Comparison of ENCODE assay signal across 1 cellular context in the genomic region with DNA sequence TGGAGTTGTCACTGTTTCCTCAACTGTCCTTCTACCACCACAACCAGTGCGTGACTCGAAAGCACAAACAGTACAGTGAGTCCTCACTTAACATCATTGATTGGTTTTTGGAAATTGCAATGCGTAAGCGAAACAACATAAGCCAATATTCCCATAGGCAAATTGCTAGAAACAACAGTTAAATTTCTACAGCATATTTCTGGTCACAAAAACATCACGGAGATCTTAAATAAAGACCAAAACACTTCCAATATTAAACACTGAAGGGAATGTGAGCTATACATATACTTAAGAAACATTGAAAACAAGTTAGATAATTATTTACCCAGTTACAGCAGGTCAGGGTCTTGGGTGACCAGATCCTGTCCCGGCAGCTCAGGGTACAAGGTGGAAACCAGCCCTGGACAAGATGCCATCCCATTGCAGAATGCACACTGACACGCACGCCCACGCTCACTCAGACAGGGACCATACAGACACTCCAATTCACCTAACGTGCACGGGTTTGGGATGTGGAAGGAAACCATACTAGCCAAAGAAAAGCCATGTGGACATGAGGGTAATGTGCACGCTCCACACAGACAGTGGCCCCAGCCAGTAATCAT.
TF ChIP-seq lines count a peak whose summit lies in the region.

No MANE protein-coding gene starts in this region.

TF ChIP-seq in HepG2, 621 proteins besides CTCF, POLR2A, EP300 and RAD21 (continued from another document and continues in another):
- TF ChIP-seq REL (CRISPR knock-in tag; conservative IDR thresholded peaks at IDR 0.05) = no peak
- no peak for TF ChIP-seq HNRNPH1 (optimal IDR thresholded peaks at IDR 0.05; ENCODE audit: low read depth, low read length)
- TF ChIP-seq TAF15 (IDR thresholded peaks at IDR 0.05; ENCODE audit: low read depth, low read length, poor library complexity, severe bottlenecking) = no peak
- TF ChIP-seq KLF9 (CRISPR knock-in tag; IDR thresholded peaks at IDR 0.05; ENCODE audit: low read depth) = no peak
- TF ChIP-seq, protein P1, sequence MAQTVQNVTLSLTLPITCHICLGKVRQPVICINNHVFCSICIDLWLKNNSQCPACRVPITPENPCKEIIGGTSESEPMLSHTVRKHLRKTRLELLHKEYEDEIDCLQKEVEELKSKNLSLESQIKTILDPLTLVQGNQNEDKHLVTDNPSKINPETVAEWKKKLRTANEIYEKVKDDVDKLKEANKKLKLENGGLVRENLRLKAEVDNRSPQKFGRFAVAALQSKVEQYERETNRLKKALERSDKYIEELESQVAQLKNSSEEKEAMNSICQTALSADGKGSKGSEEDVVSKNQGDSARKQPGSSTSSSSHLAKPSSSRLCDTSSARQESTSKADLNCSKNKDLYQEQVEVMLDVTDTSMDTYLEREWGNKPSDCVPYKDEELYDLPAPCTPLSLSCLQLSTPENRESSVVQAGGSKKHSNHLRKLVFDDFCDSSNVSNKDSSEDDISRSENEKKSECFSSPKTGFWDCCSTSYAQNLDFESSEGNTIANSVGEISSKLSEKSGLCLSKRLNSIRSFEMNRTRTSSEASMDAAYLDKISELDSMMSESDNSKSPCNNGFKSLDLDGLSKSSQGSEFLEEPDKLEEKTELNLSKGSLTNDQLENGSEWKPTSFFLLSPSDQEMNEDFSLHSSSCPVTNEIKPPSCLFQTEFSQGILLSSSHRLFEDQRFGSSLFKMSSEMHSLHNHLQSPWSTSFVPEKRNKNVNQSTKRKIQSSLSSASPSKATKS (CRISPR knock-in tag; IDR thresholded peaks at IDR 0.05) = no peak
- TF ChIP-seq, protein P2, sequence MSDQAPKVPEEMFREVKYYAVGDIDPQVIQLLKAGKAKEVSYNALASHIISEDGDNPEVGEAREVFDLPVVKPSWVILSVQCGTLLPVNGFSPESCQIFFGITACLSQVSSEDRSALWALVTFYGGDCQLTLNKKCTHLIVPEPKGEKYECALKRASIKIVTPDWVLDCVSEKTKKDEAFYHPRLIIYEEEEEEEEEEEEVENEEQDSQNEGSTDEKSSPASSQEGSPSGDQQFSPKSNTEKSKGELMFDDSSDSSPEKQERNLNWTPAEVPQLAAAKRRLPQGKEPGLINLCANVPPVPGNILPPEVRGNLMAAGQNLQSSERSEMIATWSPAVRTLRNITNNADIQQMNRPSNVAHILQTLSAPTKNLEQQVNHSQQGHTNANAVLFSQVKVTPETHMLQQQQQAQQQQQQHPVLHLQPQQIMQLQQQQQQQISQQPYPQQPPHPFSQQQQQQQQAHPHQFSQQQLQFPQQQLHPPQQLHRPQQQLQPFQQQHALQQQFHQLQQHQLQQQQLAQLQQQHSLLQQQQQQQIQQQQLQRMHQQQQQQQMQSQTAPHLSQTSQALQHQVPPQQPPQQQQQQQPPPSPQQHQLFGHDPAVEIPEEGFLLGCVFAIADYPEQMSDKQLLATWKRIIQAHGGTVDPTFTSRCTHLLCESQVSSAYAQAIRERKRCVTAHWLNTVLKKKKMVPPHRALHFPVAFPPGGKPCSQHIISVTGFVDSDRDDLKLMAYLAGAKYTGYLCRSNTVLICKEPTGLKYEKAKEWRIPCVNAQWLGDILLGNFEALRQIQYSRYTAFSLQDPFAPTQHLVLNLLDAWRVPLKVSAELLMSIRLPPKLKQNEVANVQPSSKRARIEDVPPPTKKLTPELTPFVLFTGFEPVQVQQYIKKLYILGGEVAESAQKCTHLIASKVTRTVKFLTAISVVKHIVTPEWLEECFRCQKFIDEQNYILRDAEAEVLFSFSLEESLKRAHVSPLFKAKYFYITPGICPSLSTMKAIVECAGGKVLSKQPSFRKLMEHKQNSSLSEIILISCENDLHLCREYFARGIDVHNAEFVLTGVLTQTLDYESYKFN (CRISPR knock-in tag; conservative IDR thresholded peaks at IDR 0.05) = peak; percentile 71
- TF ChIP-seq ZNF329 (CRISPR knock-in tag; IDR thresholded peaks at IDR 0.05; ENCODE audit: low read depth) = no peak
- TF ChIP-seq ZNF557 (CRISPR knock-in tag; IDR thresholded peaks at IDR 0.05) = no peak
- TF ChIP-seq, protein P3, sequence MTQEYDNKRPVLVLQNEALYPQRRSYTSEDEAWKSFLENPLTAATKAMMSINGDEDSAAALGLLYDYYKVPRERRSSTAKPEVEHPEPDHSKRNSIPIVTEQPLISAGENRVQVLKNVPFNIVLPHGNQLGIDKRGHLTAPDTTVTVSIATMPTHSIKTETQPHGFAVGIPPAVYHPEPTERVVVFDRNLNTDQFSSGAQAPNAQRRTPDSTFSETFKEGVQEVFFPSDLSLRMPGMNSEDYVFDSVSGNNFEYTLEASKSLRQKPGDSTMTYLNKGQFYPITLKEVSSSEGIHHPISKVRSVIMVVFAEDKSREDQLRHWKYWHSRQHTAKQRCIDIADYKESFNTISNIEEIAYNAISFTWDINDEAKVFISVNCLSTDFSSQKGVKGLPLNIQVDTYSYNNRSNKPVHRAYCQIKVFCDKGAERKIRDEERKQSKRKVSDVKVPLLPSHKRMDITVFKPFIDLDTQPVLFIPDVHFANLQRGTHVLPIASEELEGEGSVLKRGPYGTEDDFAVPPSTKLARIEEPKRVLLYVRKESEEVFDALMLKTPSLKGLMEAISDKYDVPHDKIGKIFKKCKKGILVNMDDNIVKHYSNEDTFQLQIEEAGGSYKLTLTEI (CRISPR knock-in tag; conservative IDR thresholded peaks at IDR 0.05) = no peak
- no peak for TF ChIP-seq NFRKB (IDR thresholded peaks at IDR 0.05)
- no peak for TF ChIP-seq CC2D1A (CRISPR knock-in tag; IDR thresholded peaks at IDR 0.05)
- no peak for TF ChIP-seq ZFAT (CRISPR knock-in tag; conservative IDR thresholded peaks at IDR 0.05)
- TF ChIP-seq ZNF746 (CRISPR knock-in tag; IDR thresholded peaks at IDR 0.05) = no peak
- peak; percentile 20; the same call in 1 of the 2 replicates for TF ChIP-seq POGZ (CRISPR knock-in tag; IDR thresholded peaks at IDR 0.05)
- TF ChIP-seq, protein P4, sequence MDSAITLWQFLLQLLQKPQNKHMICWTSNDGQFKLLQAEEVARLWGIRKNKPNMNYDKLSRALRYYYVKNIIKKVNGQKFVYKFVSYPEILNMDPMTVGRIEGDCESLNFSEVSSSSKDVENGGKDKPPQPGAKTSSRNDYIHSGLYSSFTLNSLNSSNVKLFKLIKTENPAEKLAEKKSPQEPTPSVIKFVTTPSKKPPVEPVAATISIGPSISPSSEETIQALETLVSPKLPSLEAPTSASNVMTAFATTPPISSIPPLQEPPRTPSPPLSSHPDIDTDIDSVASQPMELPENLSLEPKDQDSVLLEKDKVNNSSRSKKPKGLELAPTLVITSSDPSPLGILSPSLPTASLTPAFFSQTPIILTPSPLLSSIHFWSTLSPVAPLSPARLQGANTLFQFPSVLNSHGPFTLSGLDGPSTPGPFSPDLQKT (CRISPR knock-in tag; IDR thresholded peaks at IDR 0.05; ENCODE audit: borderline replicate concordance) = no peak
- no peak for TF ChIP-seq TAF1 (CRISPR knock-in tag; IDR thresholded peaks at IDR 0.05)
- no peak for TF ChIP-seq CREB1 (IDR thresholded peaks at IDR 0.05)
- no peak for TF ChIP-seq CREB1 (CRISPR knock-in tag; IDR thresholded peaks at IDR 0.05)
- TF ChIP-seq SOX6 (IDR thresholded peaks at IDR 0.05) = no peak
- peak; percentile 68 for TF ChIP-seq SOX6 (CRISPR knock-in tag; IDR thresholded peaks at IDR 0.05)
- TF ChIP-seq, protein P5, sequence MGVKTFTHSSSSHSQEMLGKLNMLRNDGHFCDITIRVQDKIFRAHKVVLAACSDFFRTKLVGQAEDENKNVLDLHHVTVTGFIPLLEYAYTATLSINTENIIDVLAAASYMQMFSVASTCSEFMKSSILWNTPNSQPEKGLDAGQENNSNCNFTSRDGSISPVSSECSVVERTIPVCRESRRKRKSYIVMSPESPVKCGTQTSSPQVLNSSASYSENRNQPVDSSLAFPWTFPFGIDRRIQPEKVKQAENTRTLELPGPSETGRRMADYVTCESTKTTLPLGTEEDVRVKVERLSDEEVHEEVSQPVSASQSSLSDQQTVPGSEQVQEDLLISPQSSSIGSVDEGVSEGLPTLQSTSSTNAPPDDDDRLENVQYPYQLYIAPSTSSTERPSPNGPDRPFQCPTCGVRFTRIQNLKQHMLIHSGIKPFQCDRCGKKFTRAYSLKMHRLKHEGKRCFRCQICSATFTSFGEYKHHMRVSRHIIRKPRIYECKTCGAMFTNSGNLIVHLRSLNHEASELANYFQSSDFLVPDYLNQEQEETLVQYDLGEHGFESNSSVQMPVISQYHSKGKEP (CRISPR knock-in tag; IDR thresholded peaks at IDR 0.05) = no peak
- TF ChIP-seq MIXL1 (CRISPR knock-in tag; IDR thresholded peaks at IDR 0.05) = no peak
- no peak for TF ChIP-seq HNRNPK (IDR thresholded peaks at IDR 0.05; ENCODE audit: low read depth, low read length, poor library complexity, severe bottlenecking)
- TF ChIP-seq ZNF563 (CRISPR knock-in tag; IDR thresholded peaks at IDR 0.05) = no peak
- TF ChIP-seq FOXC1 (CRISPR knock-in tag; IDR thresholded peaks at IDR 0.05; ENCODE audit: borderline replicate concordance) = 0 out of 2 replicates have a peak, but pooled peaks have one; percentile 36
- TF ChIP-seq, protein P6, sequence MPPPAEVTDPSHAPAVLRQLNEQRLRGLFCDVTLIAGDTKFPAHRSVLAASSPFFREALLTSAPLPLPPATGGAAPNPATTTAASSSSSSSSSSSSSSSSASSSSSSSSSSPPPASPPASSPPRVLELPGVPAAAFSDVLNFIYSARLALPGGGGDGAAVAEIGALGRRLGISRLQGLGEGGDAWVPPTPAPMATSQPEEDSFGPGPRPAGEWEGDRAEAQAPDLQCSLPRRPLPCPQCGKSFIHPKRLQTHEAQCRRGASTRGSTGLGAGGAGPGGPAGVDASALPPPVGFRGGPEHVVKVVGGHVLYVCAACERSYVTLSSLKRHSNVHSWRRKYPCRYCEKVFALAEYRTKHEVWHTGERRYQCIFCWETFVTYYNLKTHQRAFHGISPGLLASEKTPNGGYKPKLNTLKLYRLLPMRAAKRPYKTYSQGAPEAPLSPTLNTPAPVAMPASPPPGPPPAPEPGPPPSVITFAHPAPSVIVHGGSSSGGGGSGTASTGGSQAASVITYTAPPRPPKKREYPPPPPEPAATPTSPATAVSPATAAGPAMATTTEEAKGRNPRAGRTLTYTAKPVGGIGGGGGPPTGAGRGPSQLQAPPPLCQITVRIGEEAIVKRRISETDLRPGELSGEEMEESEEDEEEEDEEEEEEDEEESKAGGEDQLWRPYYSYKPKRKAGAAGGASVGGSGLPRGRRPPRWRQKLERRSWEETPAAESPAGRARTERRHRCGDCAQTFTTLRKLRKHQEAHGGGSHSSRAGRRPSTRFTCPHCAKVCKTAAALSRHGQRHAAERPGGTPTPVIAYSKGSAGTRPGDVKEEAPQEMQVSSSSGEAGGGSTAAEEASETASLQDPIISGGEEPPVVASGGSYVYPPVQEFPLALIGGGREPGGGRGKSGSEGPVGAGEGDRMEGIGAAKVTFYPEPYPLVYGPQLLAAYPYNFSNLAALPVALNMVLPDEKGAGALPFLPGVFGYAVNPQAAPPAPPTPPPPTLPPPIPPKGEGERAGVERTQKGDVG (CRISPR knock-in tag; IDR thresholded peaks at IDR 0.05; ENCODE audit: borderline replicate concordance) = peak; percentile 54; the same call in 1 of the 2 replicates
- TF ChIP-seq, protein P7, sequence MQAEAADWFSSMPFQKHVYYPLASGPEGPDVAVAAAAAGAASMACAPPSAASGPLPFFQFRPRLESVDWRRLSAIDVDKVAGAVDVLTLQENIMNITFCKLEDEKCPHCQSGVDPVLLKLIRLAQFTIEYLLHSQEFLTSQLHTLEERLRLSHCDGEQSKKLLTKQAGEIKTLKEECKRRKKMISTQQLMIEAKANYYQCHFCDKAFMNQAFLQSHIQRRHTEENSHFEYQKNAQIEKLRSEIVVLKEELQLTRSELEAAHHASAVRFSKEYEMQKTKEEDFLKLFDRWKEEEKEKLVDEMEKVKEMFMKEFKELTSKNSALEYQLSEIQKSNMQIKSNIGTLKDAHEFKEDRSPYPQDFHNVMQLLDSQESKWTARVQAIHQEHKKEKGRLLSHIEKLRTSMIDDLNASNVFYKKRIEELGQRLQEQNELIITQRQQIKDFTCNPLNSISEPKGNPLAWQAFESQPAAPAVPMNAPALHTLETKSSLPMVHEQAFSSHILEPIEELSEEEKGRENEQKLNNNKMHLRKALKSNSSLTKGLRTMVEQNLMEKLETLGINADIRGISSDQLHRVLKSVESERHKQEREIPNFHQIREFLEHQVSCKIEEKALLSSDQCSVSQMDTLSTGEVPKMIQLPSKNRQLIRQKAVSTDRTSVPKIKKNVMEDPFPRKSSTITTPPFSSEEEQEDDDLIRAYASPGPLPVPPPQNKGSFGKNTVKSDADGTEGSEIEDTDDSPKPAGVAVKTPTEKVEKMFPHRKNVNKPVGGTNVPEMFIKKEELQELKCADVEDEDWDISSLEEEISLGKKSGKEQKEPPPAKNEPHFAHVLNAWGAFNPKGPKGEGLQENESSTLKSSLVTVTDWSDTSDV (CRISPR knock-in tag; IDR thresholded peaks at IDR 0.05) = no peak
- peak; percentile 37; the same call in 1 of the 2 replicates for TF ChIP-seq ETV5 (CRISPR knock-in tag; IDR thresholded peaks at IDR 0.05; ENCODE audit: borderline replicate concordance)
- TF ChIP-seq PCBP2 (optimal IDR thresholded peaks at IDR 0.05; ENCODE audit: low read depth, low read length, poor library complexity, severe bottlenecking) = no peak
- no peak for TF ChIP-seq RAD51 (IDR thresholded peaks at IDR 0.05; ENCODE audit: borderline replicate concordance)
- TF ChIP-seq, protein P8, sequence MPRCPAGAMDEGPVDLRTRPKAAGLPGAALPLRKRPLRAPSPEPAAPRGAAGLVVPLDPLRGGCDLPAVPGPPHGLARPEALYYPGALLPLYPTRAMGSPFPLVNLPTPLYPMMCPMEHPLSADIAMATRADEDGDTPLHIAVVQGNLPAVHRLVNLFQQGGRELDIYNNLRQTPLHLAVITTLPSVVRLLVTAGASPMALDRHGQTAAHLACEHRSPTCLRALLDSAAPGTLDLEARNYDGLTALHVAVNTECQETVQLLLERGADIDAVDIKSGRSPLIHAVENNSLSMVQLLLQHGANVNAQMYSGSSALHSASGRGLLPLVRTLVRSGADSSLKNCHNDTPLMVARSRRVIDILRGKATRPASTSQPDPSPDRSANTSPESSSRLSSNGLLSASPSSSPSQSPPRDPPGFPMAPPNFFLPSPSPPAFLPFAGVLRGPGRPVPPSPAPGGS (CRISPR knock-in tag; IDR thresholded peaks at IDR 0.05) = no peak
- no peak for TF ChIP-seq KAT7 (CRISPR knock-in tag; IDR thresholded peaks at IDR 0.05; ENCODE audit: borderline replicate concordance)
